ENCODE assay signal across 22 cellular contexts in genomic region chr17:68134731-68135130, GRCh38.
DNase-seq lines count a peak whose midpoint lies in the region; ATAC-seq and TF ChIP-seq lines count a peak whose summit lies in the region.
"Had no signal": no experiment of that assay in that cellular context is flagged by ENCODE, and none has a peak within 500 bp of the region (broad histone marks: within the 10 kb centered on the region; RNA-seq: fewer than 3 reads in every experiment).

No MANE protein-coding gene starts in this region.

- peak in 1 of 3 donors; percentile 44 for DNase-seq in right cardiac atrium
- no peak for DNase-seq in Right ventricle myocardium superior
- no peak for DNase-seq in neuronal stem cell (ENCODE audit: low spot score)
- no peak for DNase-seq in upper lobe of right lung
- no peak for DNase-seq in GM19240 (ENCODE audit: insufficient read length, low spot score)
- DNase-seq: AML-193; Caco-2; CD4-positive, alpha-beta T cell; CD8-positive, alpha-beta T cell; DMS 273 treated with DMSO at 0.1 percent for 48 hours; DMS153; DMS53; DMS79; DND-41; EL; GDM1 had no signal

- no peak overlapping the region for H3K23ac ChIP-seq in neuronal stem cell (ENCODE audit: low read depth, low read length, poor library complexity)

- H4K91ac ChIP-seq in neuronal stem cell (ENCODE audit: low read depth, low read length, poor library complexity), result no peak overlapping the region

- H4K8ac ChIP-seq in neuronal stem cell (ENCODE audit: low read depth, low read length), result peak overlapping the region; percentile 43

- H3K27me3 ChIP-seq in right cardiac atrium (ENCODE audit: control insufficient read depth, insufficient read depth) (no peaks in the 10 kb centered on the region), neuronal stem cell (ENCODE audit: control insufficient read depth in 3 of 3, insufficient read depth in 3 of 3, low read depth in 1 of 3, low read length in 3 of 3) (no peaks in the 10 kb centered on the region), upper lobe of right lung (no peaks in the 10 kb centered on the region)
- H3K27me3 ChIP-seq: BLaER1 treated with 17β-estradiol and CSF1 and Interleukin-3, amounts not matched to agents 10 nM and 100 nM had no signal

- H3K4ac ChIP-seq in neuronal stem cell (ENCODE audit: low read length), result no peak overlapping the region

- H3K9me3 ChIP-seq in right cardiac atrium (ENCODE audit: control insufficient read depth, low read length) (no peaks in the 10 kb centered on the region), neuronal stem cell (replicated peaks in 1 of 2; ENCODE audit: control insufficient read depth in 2 of 2, insufficient read depth in 1 of 2, low read depth in 1 of 2, low read length in 2 of 2) (no peaks in the 10 kb centered on the region), upper lobe of right lung (no peaks in the 10 kb centered on the region)
- H3K9me3 ChIP-seq: A549; BLaER1 treated with 17β-estradiol and CSF1 and Interleukin-3, amounts not matched to agents 10 nM and 100 nM; Caco-2 had no signal

- no peak overlapping the region for H3K4me2 ChIP-seq in neuronal stem cell (ENCODE audit: insufficient read depth, low read length, poor library complexity, severe bottlenecking)
- H3K4me2 ChIP-seq: A549 had no signal

- WGBS in right cardiac atrium, result 97% methylated on average over 20 of the region's 20 CpGs
- WGBS in neuronal stem cell (ENCODE audit: extremely low coverage in 2 of 2, insufficient read length in 2 of 2, insufficient replicate concordance in 1 of 2), 2 donors, result no CpG with 5 or more reads among the region's 20 CpGs

- H2AK5ac ChIP-seq in neuronal stem cell (ENCODE audit: low read depth, low read length), result no peak overlapping the region

- no peak overlapping the region for H3K14ac ChIP-seq in neuronal stem cell (ENCODE audit: low read length)

- TF ChIP-seq CTCF in upper lobe of right lung (IDR thresholded peaks at IDR 0.05), result no peak

- H2BK15ac ChIP-seq in neuronal stem cell (ENCODE audit: low read length), result no peak overlapping the region

- H2BK120ac ChIP-seq in neuronal stem cell (ENCODE audit: low read depth, low read length), result no peak overlapping the region

- ATAC-seq in right cardiac atrium (peak; percentile 12 to 20), Right ventricle myocardium superior (ENCODE audit: poor library complexity) (no peak), upper lobe of right lung (peak; percentile 14), GM19023 (IDR thresholded peaks at IDR 0.05; ENCODE audit: unreplicated experiment) (no peak)
- ATAC-seq: CD8-positive, alpha-beta T cell; GM12878 had no signal

- no peak overlapping the region for H2AFZ ChIP-seq in neuronal stem cell (ENCODE audit: low read length)

- intact Hi-C loops in right cardiac atrium (cut with DNase I), result no loop called here
- intact Hi-C loops in Right ventricle myocardium superior (cut with DNase I), result no loop called here
- intact Hi-C loops in upper lobe of right lung (cut with DNase I), result no loop called here

- no peak overlapping the region for H3K9ac ChIP-seq in neuronal stem cell (ENCODE audit: low read depth, low read length, poor library complexity)

- H3K36me3 ChIP-seq in neuronal stem cell (replicated peaks in 1 of 2; ENCODE audit: control insufficient read depth in 2 of 2, insufficient read depth in 2 of 2, low read length in 2 of 2), result peaks cover 0 to 10% of the 10 kb centered on the region in 2 donors
- peaks cover 4% of the 10 kb centered on the region for H3K36me3 ChIP-seq in upper lobe of right lung
- H3K36me3 ChIP-seq: BLaER1 treated with 17β-estradiol and CSF1 and Interleukin-3, amounts not matched to agents 10 nM and 100 nM had no signal

- H3K18ac ChIP-seq in neuronal stem cell (ENCODE audit: low read length), result no peak overlapping the region

- H3K4me1 ChIP-seq in right cardiac atrium (ENCODE audit: control insufficient read depth, insufficient read depth, low read length) (no peaks in the 10 kb centered on the region), neuronal stem cell (ENCODE audit: control insufficient read depth in 2 of 2, insufficient read depth in 1 of 2, low read depth in 1 of 2, low read length in 2 of 2) (no peaks in the 10 kb centered on the region), upper lobe of right lung (no peaks in the 10 kb centered on the region)
- H3K4me1 ChIP-seq: A549, Caco-2 had no signal

- H3K27ac ChIP-seq in right cardiac atrium (ENCODE audit: low read length) (no peak overlapping the region), neuronal stem cell (replicated peaks; ENCODE audit: low read length) (no peak overlapping the region), upper lobe of right lung (no peak overlapping the region)
- H3K27ac ChIP-seq: 22Rv1, A549, C4-2B had no signal

- no peak overlapping the region for H2BK5ac ChIP-seq in neuronal stem cell (ENCODE audit: low read length)

- H3K79me1 ChIP-seq in neuronal stem cell (ENCODE audit: low read depth, low read length), result no peaks in the 10 kb centered on the region

- H2BK12ac ChIP-seq in neuronal stem cell (ENCODE audit: low read length), result no peak overlapping the region

- H3K4me3 ChIP-seq in right cardiac atrium (ENCODE audit: low read length) (no peak overlapping the region), neuronal stem cell (ENCODE audit: low read length in 2 of 2) (no peak overlapping the region), upper lobe of right lung (no peak overlapping the region)
- H3K4me3 ChIP-seq: A549; BLaER1 treated with 17β-estradiol and CSF1 and Interleukin-3, amounts not matched to agents 10 nM and 100 nM; GM12878 had no signal

Comparison
In these comparisons a context has a peak if more than half of its experiments do, and no peak if none do; other contexts are left out.
1. ATAC-seq: peak in right cardiac atrium (2 of 2) and upper lobe of right lung (single experiment); none in Right ventricle myocardium superior (single experiment) and GM19023 (single experiment).